In genomic region chr1:162285149-162285561, GRCh38 we compare ENCODE assay signal across 2 cellular contexts.
TF ChIP-seq lines count a peak whose summit lies in the region.

No MANE protein-coding gene starts in this region.

TF ChIP-seq in K562, 482 proteins besides CTCF, POLR2A, EP300 and RAD21 (continued from another document):
- TF ChIP-seq NR1H2 (CRISPR knock-in tag; IDR thresholded peaks at IDR 0.05) (0 out of 2 replicates have a peak, but pooled peaks have one; percentile 30), PML (IDR thresholded peaks at IDR 0.05; ENCODE audit: low read length) (no peak), TCF7L2 (IDR thresholded peaks at IDR 0.05; ENCODE audit: low read depth, low read length) (no peak)
- TF ChIP-seq, protein P1, sequence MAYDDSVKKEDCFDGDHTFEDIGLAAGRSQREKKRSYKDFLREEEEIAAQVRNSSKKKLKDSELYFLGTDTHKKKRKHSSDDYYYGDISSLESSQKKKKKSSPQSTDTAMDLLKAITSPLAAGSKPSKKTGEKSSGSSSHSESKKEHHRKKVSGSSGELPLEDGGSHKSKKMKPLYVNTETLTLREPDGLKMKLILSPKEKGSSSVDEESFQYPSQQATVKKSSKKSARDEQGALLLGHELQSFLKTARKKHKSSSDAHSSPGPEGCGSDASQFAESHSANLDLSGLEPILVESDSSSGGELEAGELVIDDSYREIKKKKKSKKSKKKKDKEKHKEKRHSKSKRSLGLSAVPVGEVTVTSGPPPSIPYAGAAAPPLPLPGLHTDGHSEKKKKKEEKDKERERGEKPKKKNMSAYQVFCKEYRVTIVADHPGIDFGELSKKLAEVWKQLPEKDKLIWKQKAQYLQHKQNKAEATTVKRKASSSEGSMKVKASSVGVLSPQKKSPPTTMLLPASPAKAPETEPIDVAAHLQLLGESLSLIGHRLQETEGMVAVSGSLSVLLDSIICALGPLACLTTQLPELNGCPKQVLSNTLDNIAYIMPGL (CRISPR knock-in tag; IDR thresholded peaks at IDR 0.05) = no peak
TF ChIP-seq in K562: peak in this region for 2.

TF ChIP-seq in HepG2, 621 proteins besides CTCF, POLR2A, EP300 and RAD21 (continued from another document and continues in another):
- TF ChIP-seq ZBTB43 (CRISPR knock-in tag; conservative IDR thresholded peaks at IDR 0.05) (no peak), REST (IDR thresholded peaks at IDR 0.05; ENCODE audit: borderline replicate concordance in 1 of 2, low read depth in 1 of 2, low read length in 2 of 2) (no peak), RNF219 (CRISPR knock-in tag; IDR thresholded peaks at IDR 0.05) (no peak), RXRA (CRISPR knock-in tag; IDR thresholded peaks at IDR 0.05) (peak; percentile 95), SALL1 (CRISPR knock-in tag; IDR thresholded peaks at IDR 0.05) (peak; percentile 54; the same call in 1 of the 2 replicates), XRCC5 (optimal IDR thresholded peaks at IDR 0.05; ENCODE audit: low read length) (no peak), SYNCRIP (IDR thresholded peaks at IDR 0.05; ENCODE audit: insufficient read depth, low read depth, low read length) (no peak), AKAP8 (CRISPR knock-in tag; IDR thresholded peaks at IDR 0.05) (no peak), NPAS2 (CRISPR knock-in tag; IDR thresholded peaks at IDR 0.05; ENCODE audit: borderline replicate concordance) (no peak), ZNF335 (CRISPR knock-in tag; IDR thresholded peaks at IDR 0.05) (no peak), XBP1 (CRISPR knock-in tag; IDR thresholded peaks at IDR 0.05) (no peak), PRDM10 (CRISPR knock-in tag; IDR thresholded peaks at IDR 0.05; ENCODE audit: low read depth) (no peak), RBM39 (IDR thresholded peaks at IDR 0.05; ENCODE audit: low read depth, low read length, poor library complexity, severe bottlenecking) (no peak), CCDC6 (CRISPR knock-in tag; IDR thresholded peaks at IDR 0.05) (no peak), SKI (IDR thresholded peaks at IDR 0.05; ENCODE audit: partially characterized antibody) (peak; percentile 81), HNF4A (CRISPR knock-in tag; IDR thresholded peaks at IDR 0.05) (0 out of 2 replicates have a peak, but pooled peaks have one; percentile 21), HNRNPH1 (optimal IDR thresholded peaks at IDR 0.05; ENCODE audit: low read depth, low read length) (no peak)
- TF ChIP-seq, protein P2, sequence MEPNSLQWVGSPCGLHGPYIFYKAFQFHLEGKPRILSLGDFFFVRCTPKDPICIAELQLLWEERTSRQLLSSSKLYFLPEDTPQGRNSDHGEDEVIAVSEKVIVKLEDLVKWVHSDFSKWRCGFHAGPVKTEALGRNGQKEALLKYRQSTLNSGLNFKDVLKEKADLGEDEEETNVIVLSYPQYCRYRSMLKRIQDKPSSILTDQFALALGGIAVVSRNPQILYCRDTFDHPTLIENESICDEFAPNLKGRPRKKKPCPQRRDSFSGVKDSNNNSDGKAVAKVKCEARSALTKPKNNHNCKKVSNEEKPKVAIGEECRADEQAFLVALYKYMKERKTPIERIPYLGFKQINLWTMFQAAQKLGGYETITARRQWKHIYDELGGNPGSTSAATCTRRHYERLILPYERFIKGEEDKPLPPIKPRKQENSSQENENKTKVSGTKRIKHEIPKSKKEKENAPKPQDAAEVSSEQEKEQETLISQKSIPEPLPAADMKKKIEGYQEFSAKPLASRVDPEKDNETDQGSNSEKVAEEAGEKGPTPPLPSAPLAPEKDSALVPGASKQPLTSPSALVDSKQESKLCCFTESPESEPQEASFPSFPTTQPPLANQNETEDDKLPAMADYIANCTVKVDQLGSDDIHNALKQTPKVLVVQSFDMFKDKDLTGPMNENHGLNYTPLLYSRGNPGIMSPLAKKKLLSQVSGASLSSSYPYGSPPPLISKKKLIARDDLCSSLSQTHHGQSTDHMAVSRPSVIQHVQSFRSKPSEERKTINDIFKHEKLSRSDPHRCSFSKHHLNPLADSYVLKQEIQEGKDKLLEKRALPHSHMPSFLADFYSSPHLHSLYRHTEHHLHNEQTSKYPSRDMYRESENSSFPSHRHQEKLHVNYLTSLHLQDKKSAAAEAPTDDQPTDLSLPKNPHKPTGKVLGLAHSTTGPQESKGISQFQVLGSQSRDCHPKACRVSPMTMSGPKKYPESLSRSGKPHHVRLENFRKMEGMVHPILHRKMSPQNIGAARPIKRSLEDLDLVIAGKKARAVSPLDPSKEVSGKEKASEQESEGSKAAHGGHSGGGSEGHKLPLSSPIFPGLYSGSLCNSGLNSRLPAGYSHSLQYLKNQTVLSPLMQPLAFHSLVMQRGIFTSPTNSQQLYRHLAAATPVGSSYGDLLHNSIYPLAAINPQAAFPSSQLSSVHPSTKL (CRISPR knock-in tag; IDR thresholded peaks at IDR 0.05) = peak; percentile 55
- TF ChIP-seq, protein P3, sequence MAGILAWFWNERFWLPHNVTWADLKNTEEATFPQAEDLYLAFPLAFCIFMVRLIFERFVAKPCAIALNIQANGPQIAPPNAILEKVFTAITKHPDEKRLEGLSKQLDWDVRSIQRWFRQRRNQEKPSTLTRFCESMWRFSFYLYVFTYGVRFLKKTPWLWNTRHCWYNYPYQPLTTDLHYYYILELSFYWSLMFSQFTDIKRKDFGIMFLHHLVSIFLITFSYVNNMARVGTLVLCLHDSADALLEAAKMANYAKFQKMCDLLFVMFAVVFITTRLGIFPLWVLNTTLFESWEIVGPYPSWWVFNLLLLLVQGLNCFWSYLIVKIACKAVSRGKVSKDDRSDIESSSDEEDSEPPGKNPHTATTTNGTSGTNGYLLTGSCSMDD (CRISPR knock-in tag; IDR thresholded peaks at IDR 0.05) = no peak
- TF ChIP-seq, protein P4, sequence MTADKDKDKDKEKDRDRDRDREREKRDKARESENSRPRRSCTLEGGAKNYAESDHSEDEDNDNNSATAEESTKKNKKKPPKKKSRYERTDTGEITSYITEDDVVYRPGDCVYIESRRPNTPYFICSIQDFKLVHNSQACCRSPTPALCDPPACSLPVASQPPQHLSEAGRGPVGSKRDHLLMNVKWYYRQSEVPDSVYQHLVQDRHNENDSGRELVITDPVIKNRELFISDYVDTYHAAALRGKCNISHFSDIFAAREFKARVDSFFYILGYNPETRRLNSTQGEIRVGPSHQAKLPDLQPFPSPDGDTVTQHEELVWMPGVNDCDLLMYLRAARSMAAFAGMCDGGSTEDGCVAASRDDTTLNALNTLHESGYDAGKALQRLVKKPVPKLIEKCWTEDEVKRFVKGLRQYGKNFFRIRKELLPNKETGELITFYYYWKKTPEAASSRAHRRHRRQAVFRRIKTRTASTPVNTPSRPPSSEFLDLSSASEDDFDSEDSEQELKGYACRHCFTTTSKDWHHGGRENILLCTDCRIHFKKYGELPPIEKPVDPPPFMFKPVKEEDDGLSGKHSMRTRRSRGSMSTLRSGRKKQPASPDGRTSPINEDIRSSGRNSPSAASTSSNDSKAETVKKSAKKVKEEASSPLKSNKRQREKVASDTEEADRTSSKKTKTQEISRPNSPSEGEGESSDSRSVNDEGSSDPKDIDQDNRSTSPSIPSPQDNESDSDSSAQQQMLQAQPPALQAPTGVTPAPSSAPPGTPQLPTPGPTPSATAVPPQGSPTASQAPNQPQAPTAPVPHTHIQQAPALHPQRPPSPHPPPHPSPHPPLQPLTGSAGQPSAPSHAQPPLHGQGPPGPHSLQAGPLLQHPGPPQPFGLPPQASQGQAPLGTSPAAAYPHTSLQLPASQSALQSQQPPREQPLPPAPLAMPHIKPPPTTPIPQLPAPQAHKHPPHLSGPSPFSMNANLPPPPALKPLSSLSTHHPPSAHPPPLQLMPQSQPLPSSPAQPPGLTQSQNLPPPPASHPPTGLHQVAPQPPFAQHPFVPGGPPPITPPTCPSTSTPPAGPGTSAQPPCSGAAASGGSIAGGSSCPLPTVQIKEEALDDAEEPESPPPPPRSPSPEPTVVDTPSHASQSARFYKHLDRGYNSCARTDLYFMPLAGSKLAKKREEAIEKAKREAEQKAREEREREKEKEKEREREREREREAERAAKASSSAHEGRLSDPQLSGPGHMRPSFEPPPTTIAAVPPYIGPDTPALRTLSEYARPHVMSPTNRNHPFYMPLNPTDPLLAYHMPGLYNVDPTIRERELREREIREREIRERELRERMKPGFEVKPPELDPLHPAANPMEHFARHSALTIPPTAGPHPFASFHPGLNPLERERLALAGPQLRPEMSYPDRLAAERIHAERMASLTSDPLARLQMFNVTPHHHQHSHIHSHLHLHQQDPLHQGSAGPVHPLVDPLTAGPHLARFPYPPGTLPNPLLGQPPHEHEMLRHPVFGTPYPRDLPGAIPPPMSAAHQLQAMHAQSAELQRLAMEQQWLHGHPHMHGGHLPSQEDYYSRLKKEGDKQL (CRISPR knock-in tag; IDR thresholded peaks at IDR 0.05; ENCODE audit: low read depth) = no peak
- TF ChIP-seq, protein P5, sequence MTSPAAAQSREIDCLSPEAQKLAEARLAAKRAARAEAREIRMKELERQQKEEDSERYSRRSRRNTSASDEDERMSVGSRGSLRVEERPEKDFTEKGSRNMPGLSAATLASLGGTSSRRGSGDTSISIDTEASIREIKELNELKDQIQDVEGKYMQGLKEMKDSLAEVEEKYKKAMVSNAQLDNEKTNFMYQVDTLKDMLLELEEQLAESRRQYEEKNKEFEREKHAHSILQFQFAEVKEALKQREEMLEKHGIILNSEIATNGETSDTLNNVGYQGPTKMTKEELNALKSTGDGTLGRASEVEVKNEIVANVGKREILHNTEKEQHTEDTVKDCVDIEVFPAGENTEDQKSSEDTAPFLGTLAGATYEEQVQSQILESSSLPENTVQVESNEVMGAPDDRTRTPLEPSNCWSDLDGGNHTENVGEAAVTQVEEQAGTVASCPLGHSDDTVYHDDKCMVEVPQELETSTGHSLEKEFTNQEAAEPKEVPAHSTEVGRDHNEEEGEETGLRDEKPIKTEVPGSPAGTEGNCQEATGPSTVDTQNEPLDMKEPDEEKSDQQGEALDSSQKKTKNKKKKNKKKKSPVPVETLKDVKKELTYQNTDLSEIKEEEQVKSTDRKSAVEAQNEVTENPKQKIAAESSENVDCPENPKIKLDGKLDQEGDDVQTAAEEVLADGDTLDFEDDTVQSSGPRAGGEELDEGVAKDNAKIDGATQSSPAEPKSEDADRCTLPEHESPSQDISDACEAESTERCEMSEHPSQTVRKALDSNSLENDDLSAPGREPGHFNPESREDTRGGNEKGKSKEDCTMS (CRISPR knock-in tag; conservative IDR thresholded peaks at IDR 0.05) = no peak
